In genomic region chr2:96918754-96919550, GRCh38 we compare ENCODE assay signal across 18 cellular contexts.
"Had no signal": no experiment of that assay in that cellular context is flagged by ENCODE, and none has a peak within 500 bp of the region (broad histone marks: within the 10 kb centered on the region; RNA-seq: fewer than 3 reads in every experiment).

No MANE protein-coding gene starts in this region.

- H3K27me3 ChIP-seq: ovary, sigmoid colon, spleen, testis, upper lobe of left lung had no signal

- H3K36me3 ChIP-seq: ovary, sigmoid colon, spleen, upper lobe of left lung had no signal

- H3K4me3 Mint-ChIP-seq: activated naive CD8-positive, alpha-beta T cell; effector memory CD8-positive, alpha-beta T cell; memory B cell; naive thymus-derived CD4-positive, alpha-beta T cell; stimulated activated memory B cell treated with anti-CD40 and anti-IgM and Interleukin-4, amounts not matched to agents 10 μg/mL and 1 μg/mL and 100 μg/mL, for 72 hours had no signal

- H3K36me3 Mint-ChIP-seq: memory B cell; stimulated activated memory B cell treated with anti-CD40 and anti-IgM and Interleukin-4, amounts not matched to agents 10 μg/mL and 1 μg/mL and 100 μg/mL, for 72 hours had no signal

- H3K27ac Mint-ChIP-seq: activated naive CD8-positive, alpha-beta T cell; memory B cell; stimulated activated memory B cell treated with anti-CD40 and anti-IgM and Interleukin-4, amounts not matched to agents 10 μg/mL and 1 μg/mL and 100 μg/mL, for 72 hours had no signal

- H3K27me3 Mint-ChIP-seq: activated naive CD8-positive, alpha-beta T cell; effector memory CD8-positive, alpha-beta T cell; naive thymus-derived CD4-positive, alpha-beta T cell had no signal

- H3K27ac ChIP-seq: ovary, sigmoid colon, spleen, testis, upper lobe of left lung, VCaP had no signal

- H3K9me3 Mint-ChIP-seq: effector memory CD8-positive, alpha-beta T cell; memory B cell; stimulated activated memory B cell treated with anti-CD40 and anti-IgM and Interleukin-4, amounts not matched to agents 10 μg/mL and 1 μg/mL and 100 μg/mL, for 72 hours had no signal

- DNase-seq: activated CD4-positive, CD25-positive, alpha-beta regulatory T cell treated with anti-CD3 and anti-CD28 coated beads, Interleukin-2, amount 50 U/mL, for 72 hours; activated gamma-delta T cell; amygdala; effector memory CD8-positive, alpha-beta T cell; foreskin fibroblast; hippocampal formation; kidney; naive thymus-derived CD4-positive, alpha-beta T cell; ovary; sigmoid colon; spleen; stimulated activated CD4-positive, alpha-beta T cell treated with anti-CD3 and anti-CD28 coated beads, Interleukin-4, amount 100 ng/mL, for 4 hours; testis; upper lobe of left lung had no signal

- ATAC-seq: effector memory CD8-positive, alpha-beta T cell; naive thymus-derived CD4-positive, alpha-beta T cell; stimulated activated memory B cell treated with anti-CD40 and anti-IgM and Interleukin-4, amounts not matched to agents 10 μg/mL and 1 μg/mL and 100 μg/mL, for 72 hours had no signal

- H3K4me1 ChIP-seq: testis had no signal

- H3K4me3 ChIP-seq: ovary, sigmoid colon, spleen, testis, upper lobe of left lung had no signal

- H3K9me3 ChIP-seq: ovary, sigmoid colon, testis had no signal
